ENCODE assay signal across 16 cellular contexts in genomic region chr20:39904713-39905112, GRCh38.
"Had no signal": no experiment of that assay in that cellular context is flagged by ENCODE, and none has a peak within 500 bp of the region (broad histone marks: within the 10 kb centered on the region; RNA-seq: fewer than 3 reads in every experiment).

No MANE protein-coding gene starts in this region.

- DNase-seq: effector memory CD8-positive, alpha-beta T cell; immature natural killer cell; kidney; left colon; left ventricle myocardium superior; naive thymus-derived CD4-positive, alpha-beta T cell; small intestine; stimulated activated CD4-positive, alpha-beta T cell treated with anti-CD3 and anti-CD28 coated beads, Interleukin-2, amount 100 ng/mL, for 48 hours; stimulated activated naive CD4-positive, alpha-beta T cell treated with Interleukin-2 at 50 U/mL for 16 hours had no signal

- FAIRE-seq: colon, kidney, small intestine had no signal

- H3K27me3 ChIP-seq: esophagus muscularis mucosa, gastroesophageal sphincter, neutrophil, right atrium auricular region, tibial nerve had no signal

- ATAC-seq: effector memory CD8-positive, alpha-beta T cell; gastroesophageal sphincter; left colon; left ventricle myocardium superior; naive thymus-derived CD4-positive, alpha-beta T cell had no signal

- H3K27ac ChIP-seq: epithelial cell of prostate, esophagus muscularis mucosa, gastroesophageal sphincter, neutrophil, right atrium auricular region had no signal
